Comparison of ENCODE assay signal across 7 cellular contexts in the genomic region with DNA sequence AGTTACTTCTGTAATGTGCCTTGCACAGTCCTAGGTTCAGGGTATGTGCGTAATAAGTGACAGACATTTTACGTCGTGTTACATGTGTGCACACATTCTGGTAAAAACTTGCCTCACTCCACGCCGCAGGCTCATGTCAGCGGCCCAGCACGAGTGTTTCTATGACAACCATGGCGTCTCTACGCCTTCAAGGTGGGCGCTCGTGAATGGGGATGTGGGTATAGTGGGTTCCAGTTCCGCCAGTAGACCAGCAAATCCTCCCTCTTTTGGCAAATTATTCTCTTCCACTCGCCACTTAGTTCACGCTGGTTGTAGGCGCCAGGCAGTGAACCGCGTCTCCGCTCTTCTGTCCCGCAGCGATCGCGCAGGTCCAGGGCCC. TPM values are rescaled to one million over a fixed set of nuclear protein-coding genes. Genes with fewer than 3 reads are reported as not detected.
DNase-seq lines count a peak whose midpoint lies in the region; ATAC-seq, FAIRE-seq and TF ChIP-seq lines count a peak whose summit lies in the region.

No MANE protein-coding gene starts in this region.

- H3K36me3 ChIP-seq in bronchial epithelial cell (ENCODE audit: control insufficient read depth, insufficient read depth, low read length) (no peaks in the 10 kb centered on the region), lower lobe of right lung (no peaks in the 10 kb centered on the region), upper lobe of left lung (no peaks in the 10 kb centered on the region)

- H3K27ac ChIP-seq in lower lobe of right lung: peak overlapping the region; percentile 72
- peak overlapping the region in 3 of 4 donors; percentile 57 to 74 (median 61) for H3K27ac ChIP-seq in upper lobe of left lung

- no peaks in the 10 kb centered on the region for H3K9me3 ChIP-seq in lower lobe of right lung
- no peaks in the 10 kb centered on the region for H3K9me3 ChIP-seq in upper lobe of left lung

- DNase-seq in GM19240 (ENCODE audit: insufficient read length, low spot score) (peak; percentile 21), LNCaP clone FGC (ENCODE audit: low read depth) (no peak), bronchial epithelial cell (ENCODE audit: low read depth) (no peak), lower lobe of right lung (no peak), upper lobe of left lung (no peak), KG1 (lab: John Stamatoyannopoulos, UW) (no peak)

- ATAC-seq in lower lobe of right lung (peak; percentile 27 to 38), upper lobe of left lung (ENCODE audit: low FRiP score in 2 of 2) (peak; percentile 10 to 58), GM21381 (IDR thresholded peaks at IDR 0.05; ENCODE audit: unreplicated experiment) (no peak)

- TF ChIP-seq POLR2A in upper lobe of left lung (IDR thresholded peaks at IDR 0.05): no peak

- intact Hi-C loops in lower lobe of right lung (cut with DNase I): no loop called here

- no peak for FAIRE-seq in bronchial epithelial cell (lab: Jason Lieb, UNC)

- H3K4me1 ChIP-seq in lower lobe of right lung (peaks cover 25% of the 10 kb centered on the region), upper lobe of left lung (peaks cover 3 to 24% (median 15%) of the 10 kb centered on the region in 4 donors)

- TF ChIP-seq CTCF in LNCaP clone FGC (IDR thresholded peaks at IDR 0.05; ENCODE audit: control insufficient read depth, extremely low read depth, insufficient read depth) (no peak), bronchial epithelial cell (IDR thresholded peaks at IDR 0.05; ENCODE audit: insufficient read depth, low read length, severe bottlenecking) (no peak), lower lobe of right lung (IDR thresholded peaks at IDR 0.05) (no peak), upper lobe of left lung (IDR thresholded peaks at IDR 0.05) (no peak)

- no peak for TF ChIP-seq EP300 in upper lobe of left lung (IDR thresholded peaks at IDR 0.05)

- WGBS in upper lobe of left lung, 2 donors: 27 to 31% methylated on average over 22 of the region's 22 CpGs

- H3K4me3 ChIP-seq in LNCaP clone FGC (ENCODE audit: low read depth, low read length): peak overlapping the region; percentile 56
- peak overlapping the region; percentile 45 for H3K4me3 ChIP-seq in bronchial epithelial cell (ENCODE audit: low read depth, low read length)
- peak overlapping the region; percentile 61 for H3K4me3 ChIP-seq in lower lobe of right lung
- peak overlapping the region; percentile 46 to 69 (median 58) for H3K4me3 ChIP-seq in upper lobe of left lung

- H3K27me3 ChIP-seq in bronchial epithelial cell (ENCODE audit: control insufficient read depth, insufficient read depth, low read length) (no peaks in the 10 kb centered on the region), lower lobe of right lung (ENCODE audit: low read depth) (no peaks in the 10 kb centered on the region), upper lobe of left lung (no peaks in the 10 kb centered on the region)

RNA-seq across cellular contexts. Expression of a gene that starts 40.3 kb away (rescaled TPM):
- 1.0 and 1.1 TPM in 2 replicates for total RNA-seq in bronchial epithelial cell
- 15.9 TPM for total RNA-seq in lower lobe of right lung
- total RNA-seq in upper lobe of left lung: 10 to 100 TPM in 5 of 6 donors, 1 to 10 TPM in 1; 3.1 to 20.6 (median 14.6) TPM

RNA-seq across cellular contexts. Expression of a gene that starts 53.8 kb away (rescaled TPM):
- total RNA-seq in bronchial epithelial cell: 9.3 and 16.3 TPM in 2 replicates
- 24.8 TPM for total RNA-seq in lower lobe of right lung
- total RNA-seq in upper lobe of left lung: 10 to 100 TPM; 17.1 to 56.9 (median 24.1) TPM

RNA-seq across cellular contexts. Expression of a gene that starts 58.0 kb away (rescaled TPM):
- 14.7 and 18.4 TPM in 2 replicates for total RNA-seq in bronchial epithelial cell
- total RNA-seq in lower lobe of right lung: 5.3 TPM
- total RNA-seq in upper lobe of left lung: 10 to 100 TPM in 2 of 6 donors, 1 to 10 TPM in 4; 3.1 to 11.6 (median 7.8) TPM
